Comparison of ENCODE assay signal across 21 cellular contexts in the genomic region with DNA sequence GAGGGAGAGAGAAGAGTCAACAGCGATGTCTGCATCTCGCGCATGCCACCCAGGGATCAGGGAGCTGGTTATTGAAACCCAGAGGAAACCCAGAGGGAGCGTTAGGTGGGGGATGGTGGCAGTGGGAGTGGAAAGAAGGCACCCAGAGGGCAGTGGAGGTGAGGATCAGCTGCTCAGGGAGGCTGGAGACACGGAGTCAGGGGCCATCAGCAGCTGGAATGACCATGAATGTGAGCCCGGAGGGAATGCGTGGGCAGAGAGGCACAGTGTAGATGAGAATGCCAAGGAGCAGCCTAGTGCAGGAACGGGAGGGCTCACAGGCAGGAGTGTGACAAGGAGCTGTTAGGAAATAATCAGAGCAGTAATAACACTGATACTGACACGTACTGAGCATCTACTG. TPM values are rescaled to one million over a fixed set of nuclear protein-coding genes. Genes with fewer than 3 reads are reported as not detected.
"Had no signal": no experiment of that assay in that cellular context is flagged by ENCODE, and none has a peak within 500 bp of the region (broad histone marks: within the 10 kb centered on the region; RNA-seq: fewer than 3 reads in every experiment).

No MANE protein-coding gene starts in this region.

- H3K27ac Mint-ChIP-seq: endodermal cell; stimulated activated naive B cell treated with anti-CD40 and anti-IgM and Interleukin-4, amounts not matched to agents 10 μg/mL and 1 μg/mL and 100 μg/mL, for 72 hours; stimulated activated naive CD8-positive, alpha-beta T cell treated with anti-CD3 and anti-CD28 coated beads, Interleukin-15, amount 100 ng/mL, for 72 hours had no signal

- H3K9me3 Mint-ChIP-seq: neural crest cell; stimulated activated naive CD8-positive, alpha-beta T cell treated with anti-CD3 and anti-CD28 coated beads, Interleukin-15, amount 100 ng/mL, for 72 hours had no signal

- H3K4me1 Mint-ChIP-seq: endodermal cell; naive thymus-derived CD8-positive, alpha-beta T cell; neural crest cell; stimulated activated naive B cell treated with anti-CD40 and anti-IgM and Interleukin-4, amounts not matched to agents 10 μg/mL and 1 μg/mL and 100 μg/mL, for 72 hours; stimulated activated naive CD8-positive, alpha-beta T cell treated with anti-CD3 and anti-CD28 coated beads, Interleukin-15, amount 100 ng/mL, for 72 hours had no signal

- DNase-seq: effector CD4-positive, alpha-beta T cell; endodermal cell; foreskin melanocyte; heart right ventricle; hypothalamus; kidney glomerular epithelial cell; mucosa of descending colon; right cardiac atrium; stimulated activated CD4-positive, alpha-beta T cell treated with anti-CD3 and anti-CD28 coated beads, Interleukin-4, amount 100 ng/mL, for 1 hour; stimulated activated naive B cell treated with anti-CD40 and anti-IgM and Interleukin-4, amounts not matched to agents 10 μg/mL and 1 μg/mL and 100 μg/mL, for 72 hours; stimulated activated naive CD8-positive, alpha-beta T cell treated with anti-CD3 and anti-CD28 coated beads, Interleukin-15, amount 100 ng/mL, for 72 hours; transverse colon had no signal

- H3K36me3 Mint-ChIP-seq: stimulated activated naive B cell treated with anti-CD40 and anti-IgM and Interleukin-4, amounts not matched to agents 10 μg/mL and 1 μg/mL and 100 μg/mL, for 72 hours had no signal

- H3K4me3 Mint-ChIP-seq: endodermal cell; naive thymus-derived CD8-positive, alpha-beta T cell; neural crest cell; stimulated activated naive B cell treated with anti-CD40 and anti-IgM and Interleukin-4, amounts not matched to agents 10 μg/mL and 1 μg/mL and 100 μg/mL, for 72 hours; stimulated activated naive CD8-positive, alpha-beta T cell treated with anti-CD3 and anti-CD28 coated beads, Interleukin-15, amount 100 ng/mL, for 72 hours had no signal

RNA-seq across cellular contexts. Expression of a gene that starts 36.2 kb away (rescaled TPM):
- total RNA-seq: chondrocyte, dermis microvascular lymphatic vessel endothelial cell, left lobe of liver, neural crest cell, osteocyte, pulmonary artery endothelial cell, thoracic aorta, transverse colon, ureter had no signal

RNA-seq across cellular contexts. Expression of a gene that starts 49.8 kb away (rescaled TPM):
- total RNA-seq: dermis microvascular lymphatic vessel endothelial cell; naive thymus-derived CD8-positive, alpha-beta T cell; osteocyte; pulmonary artery endothelial cell had no signal
